In the genomic region with DNA sequence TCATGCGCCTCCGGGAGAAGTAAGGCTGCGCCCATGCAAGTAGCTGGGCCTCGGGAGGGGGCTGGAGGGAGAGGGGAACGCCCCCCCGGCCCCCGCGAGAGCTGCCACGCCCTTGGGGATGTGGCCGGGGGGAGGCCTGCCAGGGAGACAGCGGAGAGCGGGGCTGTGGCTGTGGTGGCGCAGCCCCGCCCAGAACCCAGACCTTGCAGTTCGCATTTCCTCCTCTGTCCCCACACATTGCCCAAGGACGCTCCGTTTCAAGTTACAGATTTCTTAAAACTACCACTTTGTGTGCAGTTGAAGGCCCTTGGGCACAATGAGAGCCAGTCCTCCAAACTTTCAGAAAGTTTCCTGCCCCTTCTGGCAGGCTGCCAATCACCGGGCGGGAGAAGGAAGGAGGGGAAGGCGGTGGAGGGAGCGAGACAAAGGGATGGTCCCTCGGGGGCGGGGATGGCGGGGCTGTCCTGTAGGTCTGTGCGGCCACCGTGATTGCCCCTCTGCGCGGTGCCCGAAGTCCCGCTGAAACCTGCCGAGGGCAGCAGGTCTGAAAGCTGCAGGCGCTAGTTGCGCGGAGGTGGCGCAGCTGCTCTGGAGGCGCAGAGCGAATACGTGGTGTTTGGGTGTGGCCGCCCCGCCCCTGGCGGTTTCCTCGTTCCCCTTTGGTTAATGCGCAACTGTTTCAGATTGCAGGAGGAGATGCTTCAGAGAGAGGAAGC, we compare ENCODE assay signal across 1 cellular context.
TF ChIP-seq lines count a peak whose summit lies in the region.

No MANE protein-coding gene starts in this region.

TF ChIP-seq in HEK293, 187 proteins besides CTCF, POLR2A, EP300 and RAD21 (continued from another document):
- TF ChIP-seq ZNF510 (tag by site-specific recombination; IDR thresholded peaks at IDR 0.05; ENCODE audit: insufficient replicate concordance) (no peak), OVOL3 (tag by site-specific recombination; IDR thresholded peaks at IDR 0.05) (0 out of 2 replicates have a peak, but pooled peaks have one; percentile 14), ZNF488 (tag by site-specific recombination; IDR thresholded peaks at IDR 0.05) (no peak), ZNF175 (tag by site-specific recombination; IDR thresholded peaks at IDR 0.05) (no peak), HOXA7 (CRISPR knock-in tag; IDR thresholded peaks at IDR 0.05; ENCODE audit: borderline replicate concordance) (no peak), ZFP69B (tag by site-specific recombination; IDR thresholded peaks at IDR 0.05) (no peak), ZNF214 (tag by site-specific recombination; IDR thresholded peaks at IDR 0.05; ENCODE audit: borderline replicate concordance) (peak; percentile 52; the same call in 1 of the 2 replicates), ZSCAN23 (tag by site-specific recombination; IDR thresholded peaks at IDR 0.05) (no peak), ZNF48 (tag by site-specific recombination; IDR thresholded peaks at IDR 0.05) (no peak), ZBTB48 (tag by site-specific recombination; IDR thresholded peaks at IDR 0.05) (peak; percentile 69; the same call in 1 of the 2 replicates), ZNF629 (tag by site-specific recombination; IDR thresholded peaks at IDR 0.05) (no peak), KLF8 (tag by site-specific recombination; IDR thresholded peaks at IDR 0.05) (peak; percentile 88), ZNF335 (tag by site-specific recombination; conservative IDR thresholded peaks at IDR 0.05) (peak; percentile 97), ZNF560 (tag by site-specific recombination; IDR thresholded peaks at IDR 0.05; ENCODE audit: borderline replicate concordance) (no peak), REPIN1 (tag by site-specific recombination; IDR thresholded peaks at IDR 0.05; ENCODE audit: low read depth) (no peak)
- TF ChIP-seq, protein P1, sequence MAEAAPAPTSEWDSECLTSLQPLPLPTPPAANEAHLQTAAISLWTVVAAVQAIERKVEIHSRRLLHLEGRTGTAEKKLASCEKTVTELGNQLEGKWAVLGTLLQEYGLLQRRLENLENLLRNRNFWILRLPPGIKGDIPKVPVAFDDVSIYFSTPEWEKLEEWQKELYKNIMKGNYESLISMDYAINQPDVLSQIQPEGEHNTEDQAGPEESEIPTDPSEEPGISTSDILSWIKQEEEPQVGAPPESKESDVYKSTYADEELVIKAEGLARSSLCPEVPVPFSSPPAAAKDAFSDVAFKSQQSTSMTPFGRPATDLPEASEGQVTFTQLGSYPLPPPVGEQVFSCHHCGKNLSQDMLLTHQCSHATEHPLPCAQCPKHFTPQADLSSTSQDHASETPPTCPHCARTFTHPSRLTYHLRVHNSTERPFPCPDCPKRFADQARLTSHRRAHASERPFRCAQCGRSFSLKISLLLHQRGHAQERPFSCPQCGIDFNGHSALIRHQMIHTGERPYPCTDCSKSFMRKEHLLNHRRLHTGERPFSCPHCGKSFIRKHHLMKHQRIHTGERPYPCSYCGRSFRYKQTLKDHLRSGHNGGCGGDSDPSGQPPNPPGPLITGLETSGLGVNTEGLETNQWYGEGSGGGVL (tag by site-specific recombination; IDR thresholded peaks at IDR 0.05): peak; percentile 95
